11 cellular contexts compared by ENCODE assay signal in genomic region chr4:42678512-42678911, GRCh38.
"Had no signal": no experiment of that assay in that cellular context is flagged by ENCODE, and none has a peak within 500 bp of the region (broad histone marks: within the 10 kb centered on the region; RNA-seq: fewer than 3 reads in every experiment).

No MANE protein-coding gene starts in this region.

- DNase-seq: activated CD4-positive, alpha-beta memory T cell treated with anti-CD3 and anti-CD28 coated beads for 36 hours; activated gamma-delta T cell; activated naive CD8-positive, alpha-beta T cell treated with anti-CD3 and anti-CD28 coated beads, Interleukin-2, amount 10 ng/mL, durations not matched to agents 7 days and 5 days; activated T-cell treated with anti-CD3 and anti-CD28 coated beads, Interleukin-2, amount 50 U/mL, for 48 hours; aorta; endodermal cell; immature natural killer cell; left cardiac atrium; lower lobe of right lung; thyroid gland had no signal

- FAIRE-seq: urothelium cell line had no signal

- ATAC-seq: left cardiac atrium, lower lobe of right lung had no signal
